In genomic region chr17:61661135-61661534, GRCh38 we compare ENCODE assay signal across 1 cellular context.
TF ChIP-seq lines count a peak whose summit lies in the region.

No MANE protein-coding gene starts in this region.

TF ChIP-seq in A549, 52 proteins besides CTCF, POLR2A, EP300 and RAD21:
- TF ChIP-seq ELK1 (IDR thresholded peaks at IDR 0.05; ENCODE audit: low read depth, low read length) (no peak), HOXB13 (CRISPR knock-in tag; IDR thresholded peaks at IDR 0.05; ENCODE audit: low read depth) (no peak), MAFK (IDR thresholded peaks at IDR 0.05; ENCODE audit: partially characterized antibody) (peak; percentile 61), HMGXB4 (CRISPR knock-in tag; IDR thresholded peaks at IDR 0.05; ENCODE audit: borderline replicate concordance) (no peak), HES2 (IDR thresholded peaks at IDR 0.05) (no peak)
